Comparison of ENCODE assay signal across 9 cellular contexts in the genomic region with DNA sequence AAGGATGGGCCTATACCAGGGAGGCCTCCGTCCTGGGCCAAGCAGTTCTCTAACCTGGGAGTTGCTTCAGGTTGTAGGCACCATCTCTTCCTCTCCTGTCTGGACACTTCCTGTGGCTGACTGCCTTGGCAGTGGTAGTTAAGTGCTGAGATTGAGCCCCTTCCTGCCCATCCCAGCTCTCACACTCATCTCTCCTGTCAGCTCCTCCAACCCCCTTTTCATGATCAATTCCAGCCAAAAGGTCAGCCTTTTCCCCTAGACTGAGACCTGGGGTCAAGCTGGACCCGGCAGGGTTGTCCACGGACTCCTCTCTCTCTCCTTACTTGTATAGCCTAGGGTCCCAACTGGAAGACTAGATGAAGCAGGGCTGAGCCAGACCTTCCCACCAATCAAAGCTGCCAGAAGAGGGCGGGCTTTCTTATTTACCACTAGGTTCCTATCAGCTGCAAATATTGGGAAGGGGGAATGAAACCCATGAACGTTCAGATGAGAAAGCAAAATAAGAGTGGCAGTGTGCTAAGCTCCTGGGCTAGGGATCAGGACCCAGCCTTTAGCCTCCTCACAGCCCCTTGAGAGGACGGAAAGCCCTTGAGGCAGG. TPM values are rescaled to one million over a fixed set of nuclear protein-coding genes. Genes with fewer than 3 reads are reported as not detected.
DNase-seq lines count a peak whose midpoint lies in the region; ATAC-seq and TF ChIP-seq lines count a peak whose summit lies in the region.
"Had no signal": no experiment of that assay in that cellular context is flagged by ENCODE, and none has a peak within 500 bp of the region (broad histone marks: within the 10 kb centered on the region; RNA-seq: fewer than 3 reads in every experiment).

No MANE protein-coding gene starts in this region.

- WGBS in heart right ventricle, 2 donors: 57 to 66% methylated on average over 6 of the region's 6 CpGs
- 58 to 70% methylated on average over 6 of the region's 6 CpGs for WGBS in aorta, 2 donors

- H3K27ac Mint-ChIP-seq in stimulated activated naive B cell treated with anti-CD40 and anti-IgM and Interleukin-4, amounts not matched to agents 10 μg/mL and 1 μg/mL and 100 μg/mL, for 72 hours: peak overlapping the region; percentile 68

- no peaks in the 10 kb centered on the region for H3K9me3 Mint-ChIP-seq in stimulated activated naive B cell treated with anti-CD40 and anti-IgM and Interleukin-4, amounts not matched to agents 10 μg/mL and 1 μg/mL and 100 μg/mL, for 72 hours

- peaks cover 6 to 7% of the 10 kb centered on the region in 2 donors for H3K4me1 Mint-ChIP-seq in stimulated activated naive B cell treated with anti-CD40 and anti-IgM and Interleukin-4, amounts not matched to agents 10 μg/mL and 1 μg/mL and 100 μg/mL, for 72 hours

- no peaks in the 10 kb centered on the region for H3K9me2 ChIP-seq in OCI-LY1 (ENCODE audit: low read depth, low read length)

- no peaks in the 10 kb centered on the region for H3F3A ChIP-seq in OCI-LY1 (ENCODE audit: insufficient read depth, low read length)

- H3K4me3 Mint-ChIP-seq in stimulated activated naive B cell treated with anti-CD40 and anti-IgM and Interleukin-4, amounts not matched to agents 10 μg/mL and 1 μg/mL and 100 μg/mL, for 72 hours: no peak overlapping the region

- H3K36me3 ChIP-seq in heart right ventricle (peaks cover 0 to 61% (median 0%) of the 10 kb centered on the region in 9 donors), OCI-LY1 (ENCODE audit: insufficient read depth, low read length) (peaks cover 21% of the 10 kb centered on the region), aorta (ENCODE audit: control insufficient read depth in 1 of 2, insufficient read depth in 2 of 2, low read length in 1 of 2) (peaks cover 0 to 4% of the 10 kb centered on the region in 2 donors)

- intact Hi-C loops in Right ventricle myocardium superior (cut with DNase I) (no loop called here), heart right ventricle (cut with DNase I) (no loop called here), aorta (cut with DNase I) (no loop called here)

- DNase-seq in Right ventricle myocardium superior (no peak), heart right ventricle (no peak), epithelial cell of esophagus (ENCODE audit: low read depth) (no peak), aorta (no peak), NCI-H345 treated with DMSO at 0.1 percent for 48 hours (lab: John Stamatoyannopoulos, UW; ENCODE audit: unreplicated experiment) (no peak)
- no peak for DNase-seq in stimulated activated naive B cell treated with anti-CD40 and anti-IgM and Interleukin-4, amounts not matched to agents 10 μg/mL and 1 μg/mL and 100 μg/mL, for 72 hours

- H3K4me3 ChIP-seq in heart right ventricle: no peak overlapping the region
- H3K4me3 ChIP-seq in OCI-LY1 (ENCODE audit: low read depth, low read length, poor library complexity, severe bottlenecking): no peak overlapping the region
- no peak overlapping the region for H3K4me3 ChIP-seq in epithelial cell of esophagus (ENCODE audit: low read length)
- no peak overlapping the region for H3K4me3 ChIP-seq in aorta (ENCODE audit: low read length in 2 of 2)
- H3K4me3 ChIP-seq: BLaER1 treated with 17β-estradiol and CSF1 and Interleukin-3, amounts not matched to agents 10 nM and 100 nM had no signal

- H3K79me2 ChIP-seq in OCI-LY1 (ENCODE audit: insufficient read depth, low read length): no peaks in the 10 kb centered on the region

- H3K9ac ChIP-seq in OCI-LY1 (ENCODE audit: low read length): no peak overlapping the region
- H3K9ac ChIP-seq: BLaER1 treated with 17β-estradiol and CSF1 and Interleukin-3, amounts not matched to agents 10 nM and 100 nM had no signal

- H3K27ac ChIP-seq in heart right ventricle: no peak overlapping the region
- H3K27ac ChIP-seq in OCI-LY1 (ENCODE audit: low read depth, low read length, poor library complexity, severe bottlenecking): no peak overlapping the region
- H3K27ac ChIP-seq in aorta (ENCODE audit: low read depth in 1 of 2, low read length in 2 of 2): no peak overlapping the region
- H3K27ac ChIP-seq: BLaER1 treated with 17β-estradiol and CSF1 and Interleukin-3, amounts not matched to agents 10 nM and 100 nM had no signal

- H3K9me3 ChIP-seq in heart right ventricle: no peaks in the 10 kb centered on the region
- no peaks in the 10 kb centered on the region for H3K9me3 ChIP-seq in OCI-LY1 (ENCODE audit: low read length)
- H3K9me3 ChIP-seq in aorta (ENCODE audit: control insufficient read depth, low read length): no peaks in the 10 kb centered on the region
- H3K9me3 ChIP-seq: BLaER1 treated with 17β-estradiol and CSF1 and Interleukin-3, amounts not matched to agents 10 nM and 100 nM had no signal

- no peaks in the 10 kb centered on the region for H4K20me1 ChIP-seq in OCI-LY1 (ENCODE audit: insufficient read depth, low read length)

- TF ChIP-seq CTCF in heart right ventricle (IDR thresholded peaks at IDR 0.05): no peak
- TF ChIP-seq CTCF in OCI-LY1 (IDR thresholded peaks at IDR 0.05; ENCODE audit: low read length): peak; percentile 37; the same call in 1 of the 2 replicates
- TF ChIP-seq CTCF in epithelial cell of esophagus (IDR thresholded peaks at IDR 0.05; ENCODE audit: insufficient read depth, low read depth, low read length, missing control alignments): peak; percentile 28

- no peak overlapping the region for H3K4me2 ChIP-seq in OCI-LY1 (ENCODE audit: low read length)
- H3K4me2 ChIP-seq: BLaER1 treated with 17β-estradiol and CSF1 and Interleukin-3, amounts not matched to agents 10 nM and 100 nM had no signal

- H3K4me1 ChIP-seq in heart right ventricle (no peaks in the 10 kb centered on the region), OCI-LY1 (ENCODE audit: insufficient read depth, low read length, severe bottlenecking) (no peaks in the 10 kb centered on the region), aorta (ENCODE audit: control insufficient read depth in 1 of 2, insufficient read depth in 2 of 2, low read length in 2 of 2) (no peaks in the 10 kb centered on the region)
- H3K4me1 ChIP-seq: BLaER1 treated with 17β-estradiol and CSF1 and Interleukin-3, amounts not matched to agents 10 nM and 100 nM had no signal

- H3K36me3 Mint-ChIP-seq in stimulated activated naive B cell treated with anti-CD40 and anti-IgM and Interleukin-4, amounts not matched to agents 10 μg/mL and 1 μg/mL and 100 μg/mL, for 72 hours: peaks cover 13 to 49% of the 10 kb centered on the region in 2 donors

- H3K27me3 ChIP-seq in heart right ventricle: no peaks in the 10 kb centered on the region
- no peaks in the 10 kb centered on the region for H3K27me3 ChIP-seq in OCI-LY1 (ENCODE audit: insufficient read depth, low read length)
- no peaks in the 10 kb centered on the region for H3K27me3 ChIP-seq in aorta (ENCODE audit: control insufficient read depth in 1 of 2, insufficient read depth in 2 of 2, low read length in 1 of 2)
- H3K27me3 ChIP-seq: BLaER1 treated with 17β-estradiol and CSF1 and Interleukin-3, amounts not matched to agents 10 nM and 100 nM had no signal

- H3K27me3 Mint-ChIP-seq in stimulated activated naive B cell treated with anti-CD40 and anti-IgM and Interleukin-4, amounts not matched to agents 10 μg/mL and 1 μg/mL and 100 μg/mL, for 72 hours: no peaks in the 10 kb centered on the region

- no peak overlapping the region for H2AFZ ChIP-seq in OCI-LY1 (ENCODE audit: low read length)

- ATAC-seq in Right ventricle myocardium superior (ENCODE audit: poor library complexity) (peak; percentile 27), heart right ventricle (no peak), HG03097 (IDR thresholded peaks at IDR 0.05; ENCODE audit: low FRiP score, unreplicated experiment) (no peak), aorta (ENCODE audit: low FRiP score) (no peak)
- ATAC-seq in stimulated activated naive B cell treated with anti-CD40 and anti-IgM and Interleukin-4, amounts not matched to agents 10 μg/mL and 1 μg/mL and 100 μg/mL, for 72 hours (replicated peaks): no peak

RNA-seq across cellular contexts. Expression of a gene that starts 34.5 kb away (rescaled TPM):
- total RNA-seq in Right ventricle myocardium superior (26.8 TPM), heart right ventricle (10 to 100 TPM; 26.0 to 56.1 (median 34.5) TPM), aorta (100 to 1,000 TPM in 1 of 2 donors, 10 to 100 TPM in 1; 78.7 to 118 TPM)
- polyA plus RNA-seq in heart right ventricle (10 to 100 TPM; 16.4 to 26.0 TPM), aorta (10 to 100 TPM; 14.0 to 37.1 TPM)

Comparison
In these comparisons a context has a peak if more than half of its experiments do, and no peak if none do; other contexts are left out.
1. CTCF ChIP-seq: peak in OCI-LY1 (single experiment) and epithelial cell of esophagus (single experiment); none in heart right ventricle (0 of 9).